In genomic region chr19:4260605-4261191, GRCh38 we compare ENCODE assay signal across 1 cellular context.
TF ChIP-seq lines count a peak whose summit lies in the region.

No MANE protein-coding gene starts in this region.

TF ChIP-seq in K562, 482 proteins besides CTCF, POLR2A, EP300 and RAD21:
- TF ChIP-seq SPI1 (IDR thresholded peaks at IDR 0.05; ENCODE audit: borderline replicate concordance, low read depth, low read length) (peak; percentile 62; the same call in 1 of the 2 replicates), CBX8 (IDR thresholded peaks at IDR 0.05; ENCODE audit: borderline replicate concordance, extremely low read depth, low read depth, low read length, poor library complexity, severe bottlenecking) (no peak)
